8 cellular contexts compared by ENCODE assay signal in genomic region chr16:58501242-58502131, GRCh38. TPM values are rescaled to one million over a fixed set of nuclear protein-coding genes. Genes with fewer than 3 reads are reported as not detected.
A peak's percentile ranks its signal among the peaks of the same experiment; 100 is the strongest.
DNase-seq lines count a peak whose midpoint lies in the region; ATAC-seq and TF ChIP-seq lines count a peak whose summit lies in the region.

No MANE protein-coding gene starts in this region.

- no peaks in the 10 kb centered on the region for H4K20me1 ChIP-seq in neural progenitor cell (ENCODE audit: low read depth)

- no peak for TF ChIP-seq POLR2A in uterus (IDR thresholded peaks at IDR 0.05)

- H3K4me3 ChIP-seq in AG09309 (ENCODE audit: control insufficient read depth, low read depth, low read length) (peak overlapping the region; percentile 52), fibroblast of the aortic adventitia (ENCODE audit: low read depth, low read length) (peak overlapping the region; percentile 58), neural progenitor cell (peak overlapping the region; percentile 56), uterus (peak overlapping the region in 1 of 2 donors; percentile 10)

- no peaks in the 10 kb centered on the region for H3K36me3 Mint-ChIP-seq in neural progenitor cell

- H3K79me2 ChIP-seq in neural progenitor cell (ENCODE audit: low read depth), result no peaks in the 10 kb centered on the region

- peaks cover 7% of the 10 kb centered on the region for H3K27me3 Mint-ChIP-seq in neural progenitor cell (ENCODE audit: insufficient read depth, low read depth)

- H3K36me3 ChIP-seq in neural progenitor cell (no peaks in the 10 kb centered on the region), uterus (no peaks in the 10 kb centered on the region)

- peaks cover 5% of the 10 kb centered on the region for H3F3A ChIP-seq in neural progenitor cell (ENCODE audit: low read depth)

- no peaks in the 10 kb centered on the region for H3K9me3 Mint-ChIP-seq in neural progenitor cell

- peak overlapping the region; percentile 89 for H3K4me2 ChIP-seq in neural progenitor cell

- H3K27ac Mint-ChIP-seq in neural progenitor cell, result peak overlapping the region; percentile 87

- no peak overlapping the region for H3K27ac ChIP-seq in neural progenitor cell
- H3K27ac ChIP-seq in uterus, result no peak overlapping the region

- ATAC-seq in HG03432 (IDR thresholded peaks at IDR 0.05; ENCODE audit: unreplicated experiment), result no peak

- DNase-seq in AG09309 (ENCODE audit: low read depth) (no peak), NCI-H1105 treated with DMSO at 0.1 percent for 48 hours (lab: John Stamatoyannopoulos, UW) (peak; percentile 44), fibroblast of the aortic adventitia (ENCODE audit: low read depth) (no peak), neural progenitor cell (ENCODE audit: low spot score) (peak; percentile 87), uterus (no peak), HK-2 (ENCODE audit: unreplicated experiment) (no peak)
- peak; percentile 64 for DNase-seq in activated T-cell treated with anti-CD3 and anti-CD28 coated beads, Interleukin-2, amount 50 U/mL, for 1 hour

- H3K27me3 ChIP-seq in neural progenitor cell (peaks cover 25% of the 10 kb centered on the region), uterus (no peaks in the 10 kb centered on the region)

- H3K9me3 ChIP-seq in neural progenitor cell (ENCODE audit: low read depth) (no peaks in the 10 kb centered on the region), uterus (no peaks in the 10 kb centered on the region)

- H3K9ac ChIP-seq in neural progenitor cell, result peak overlapping the region; percentile 28

- H3K4me1 Mint-ChIP-seq in neural progenitor cell, result peaks cover 28% of the 10 kb centered on the region

- intact Hi-C loops in uterus (cut with DNase I; ENCODE audit: low total_unique reads), result no loop called here

- H2AFZ ChIP-seq in neural progenitor cell (replicated peaks), result peak overlapping the region; percentile 45

- TF ChIP-seq CTCF in AG09309 (IDR thresholded peaks at IDR 0.05; ENCODE audit: control insufficient read depth, insufficient read depth, low read depth, low read length, missing control alignments) (no peak), fibroblast of the aortic adventitia (IDR thresholded peaks at IDR 0.05; ENCODE audit: insufficient read depth, low read length) (no peak), neural progenitor cell (IDR thresholded peaks at IDR 0.05) (no peak), uterus (IDR thresholded peaks at IDR 0.05) (no peak)

- H3K4me1 ChIP-seq in neural progenitor cell, result peaks cover 13% of the 10 kb centered on the region
- H3K4me1 ChIP-seq in uterus, result peaks cover 0 to 12% of the 10 kb centered on the region in 2 donors

- peak overlapping the region; percentile 88 for H3K4me3 Mint-ChIP-seq in neural progenitor cell

RNA-seq across cellular contexts. Expression of gene NDRG4, which starts 1.5 kb away (rescaled TPM):
- total RNA-seq in fibroblast of the aortic adventitia (ENCODE audit: low replicate concordance) (5.0 and 5.2 TPM in 2 replicates), neural progenitor cell (ENCODE audit: low replicate concordance) (14.6 and 18.8 TPM in 2 replicates), uterus (10 to 100 TPM; 16.0 to 89.4 (median 56.1) TPM)

RNA-seq across cellular contexts. Expression of gene SETD6, which starts 13.8 kb away (rescaled TPM):
- total RNA-seq in fibroblast of the aortic adventitia (ENCODE audit: low replicate concordance) (11.7 and 19.9 TPM in 2 replicates), neural progenitor cell (ENCODE audit: low replicate concordance) (25.0 and 34.8 TPM in 2 replicates), uterus (100 to 1,000 TPM in 1 of 4 donors, 10 to 100 TPM in 3; 22.4 to 157 (median 43.0) TPM)

Comparison
In these comparisons a context has a peak if more than half of its experiments do, and no peak if none do; other contexts are left out.
1. DNase-seq: peak in NCI-H1105 treated with DMSO at 0.1 percent for 48 hours (single experiment), activated T-cell treated with anti-CD3 and anti-CD28 coated beads, Interleukin-2, amount 50 U/mL, for 1 hour (single experiment) and neural progenitor cell (single experiment); none in AG09309 (single experiment), fibroblast of the aortic adventitia (single experiment), uterus (0 of 2) and HK-2 (single experiment).